In genomic region chr9:95835398-95835797, GRCh38 we compare ENCODE assay signal across 27 cellular contexts.
"Had no signal": no experiment of that assay in that cellular context is flagged by ENCODE, and none has a peak within 500 bp of the region (broad histone marks: within the 10 kb centered on the region; RNA-seq: fewer than 3 reads in every experiment).

No MANE protein-coding gene starts in this region.

- H3K4me3 Mint-ChIP-seq: activated CD4-positive, alpha-beta memory T cell treated with anti-CD3 and anti-CD28 coated beads, Interleukin-2, amount 10 ng/mL, durations not matched to agents 7 days and 5 days; activated CD4-positive, alpha-beta T cell treated with anti-CD3 and anti-CD28 coated beads for 36 hours; activated CD4-positive, alpha-beta T cell treated with anti-CD3 and anti-CD28 coated beads, Interleukin-2, amount 10 ng/mL, durations not matched to agents 24 days and 14 days; activated naive CD8-positive, alpha-beta T cell; activated T-cell treated with anti-CD3 and anti-CD28 coated beads, Interleukin-2, amount 50 U/mL, for 4 hours; activated T-helper 17 cell treated with anti-CD3 and anti-CD28 coated beads, Interleukin-2, amount 50 U/mL, for 72 hours; T-helper 17 cell; T-helper 2 cell treated with Interferon-gamma antibody and Interleukin-4, amounts not matched to agents 5 μg/mL and 100 μg/mL, for 36 hours had no signal

- H3K27ac Mint-ChIP-seq: activated CD4-positive, alpha-beta memory T cell treated with anti-CD3 and anti-CD28 coated beads, Interleukin-2, amount 10 ng/mL, durations not matched to agents 7 days and 5 days; activated CD4-positive, alpha-beta T cell treated with anti-CD3 and anti-CD28 coated beads for 36 hours; activated CD4-positive, alpha-beta T cell treated with anti-CD3 and anti-CD28 coated beads, Interleukin-2, amount 10 ng/mL, durations not matched to agents 24 days and 14 days; activated naive CD8-positive, alpha-beta T cell; activated T-helper 17 cell treated with anti-CD3 and anti-CD28 coated beads, Interleukin-2, amount 50 U/mL, for 72 hours; T-helper 17 cell; T-helper 2 cell treated with Interferon-gamma antibody and Interleukin-4, amounts not matched to agents 5 μg/mL and 100 μg/mL, for 36 hours had no signal

- H3K27me3 Mint-ChIP-seq: activated CD4-positive, alpha-beta memory T cell treated with anti-CD3 and anti-CD28 coated beads, Interleukin-2, amount 10 ng/mL, durations not matched to agents 7 days and 5 days; activated CD4-positive, alpha-beta T cell treated with anti-CD3 and anti-CD28 coated beads for 36 hours; activated naive CD8-positive, alpha-beta T cell; activated T-helper 17 cell treated with anti-CD3 and anti-CD28 coated beads, Interleukin-2, amount 50 U/mL, for 72 hours had no signal

- H3K4me3 ChIP-seq: body of pancreas had no signal

- H3K9me3 ChIP-seq: body of pancreas had no signal

- DNase-seq: activated CD4-positive, alpha-beta memory T cell treated with anti-CD3 and anti-CD28 coated beads, Interleukin-2, amount 10 ng/mL, durations not matched to agents 7 days and 5 days; activated CD4-positive, alpha-beta T cell treated with anti-CD3 and anti-CD28 coated beads for 36 hours; activated CD4-positive, alpha-beta T cell treated with anti-CD3 and anti-CD28 coated beads, Interleukin-2, amount 10 ng/mL, durations not matched to agents 24 days and 14 days; activated CD4-positive, alpha-beta T cell treated with anti-CD3 and anti-CD28 coated beads, Interleukin-2, amount 50 U/mL, for 4 hours; activated CD4-positive, CD25-positive, alpha-beta regulatory T cell; activated CD4-positive, CD25-positive, alpha-beta regulatory T cell treated with anti-CD3 and anti-CD28 coated beads, Interleukin-2, amount 50 U/mL, for 72 hours; activated effector memory CD4-positive, alpha-beta T cell treated with Interleukin-2 at 50 U/mL for 16 hours; activated gamma-delta T cell treated with Interleukin-2 at 50 U/mL for 16 hours; activated naive CD4-positive, alpha-beta T cell treated with anti-CD3 and anti-CD28 coated beads, Interleukin-2, amount 50 U/mL, for 16 hours; activated naive CD4-positive, alpha-beta T cell treated with Interleukin-2 at 50 U/mL for 16 hours; activated T-cell treated with anti-CD3 and anti-CD28 coated beads, Interleukin-2, amount 50 U/mL, for 4 hours; amniotic stem cell; anterior cingulate cortex; body of pancreas; caudate nucleus; effector CD8-positive, alpha-beta T cell; foreskin fibroblast; head of caudate nucleus; T-helper 1 cell; T-helper 17 cell; T1000 had no signal

- H3K9me3 Mint-ChIP-seq: activated CD4-positive, alpha-beta T cell treated with anti-CD3 and anti-CD28 coated beads, Interleukin-2, amount 10 ng/mL, durations not matched to agents 24 days and 14 days; activated T-cell treated with anti-CD3 and anti-CD28 coated beads, Interleukin-2, amount 50 U/mL, for 4 hours; activated T-helper 17 cell treated with anti-CD3 and anti-CD28 coated beads, Interleukin-2, amount 50 U/mL, for 72 hours; T-helper 2 cell treated with Interferon-gamma antibody and Interleukin-4, amounts not matched to agents 5 μg/mL and 100 μg/mL, for 36 hours had no signal

- H3K27ac ChIP-seq: body of pancreas had no signal

- ATAC-seq: activated CD4-positive, alpha-beta T cell treated with anti-CD3 and anti-CD28 coated beads for 36 hours; activated T-cell treated with anti-CD3 and anti-CD28 coated beads, Interleukin-2, amount 50 U/mL, for 4 hours; activated T-helper 17 cell treated with anti-CD3 and anti-CD28 coated beads, Interleukin-2, amount 50 U/mL, for 72 hours; body of pancreas; esophagus mucosa; T-helper 17 cell had no signal

- H3K4me1 ChIP-seq: body of pancreas had no signal

- H3K27me3 ChIP-seq: body of pancreas had no signal

- FAIRE-seq: colon, frontal cortex had no signal
